In the genomic region with DNA sequence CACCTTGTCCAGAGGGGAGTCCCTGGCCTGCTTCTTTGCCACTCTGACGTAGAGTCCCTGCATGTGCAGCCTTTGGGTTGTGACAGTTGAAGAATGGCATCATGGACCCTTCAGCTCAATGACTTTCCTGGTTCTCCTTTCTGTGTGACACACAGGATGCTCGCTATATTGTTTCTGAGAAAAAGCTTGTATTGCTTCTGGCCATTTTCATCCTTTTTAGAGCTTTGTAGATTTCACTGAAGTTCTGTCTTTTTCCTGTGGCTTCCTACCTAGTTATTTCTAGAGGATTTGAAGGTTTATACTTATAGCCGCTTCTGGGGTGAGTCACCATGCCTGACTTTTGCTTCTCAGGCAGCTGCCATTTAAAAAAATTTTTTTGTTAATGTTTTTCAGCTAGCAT, we compare ENCODE assay signal across 1 cellular context.
TF ChIP-seq lines count a peak whose summit lies in the region.

No MANE protein-coding gene starts in this region.

TF ChIP-seq in GM12878, 131 proteins besides CTCF, POLR2A, EP300 and RAD21 (continued from another document):
- TF ChIP-seq, protein P1, sequence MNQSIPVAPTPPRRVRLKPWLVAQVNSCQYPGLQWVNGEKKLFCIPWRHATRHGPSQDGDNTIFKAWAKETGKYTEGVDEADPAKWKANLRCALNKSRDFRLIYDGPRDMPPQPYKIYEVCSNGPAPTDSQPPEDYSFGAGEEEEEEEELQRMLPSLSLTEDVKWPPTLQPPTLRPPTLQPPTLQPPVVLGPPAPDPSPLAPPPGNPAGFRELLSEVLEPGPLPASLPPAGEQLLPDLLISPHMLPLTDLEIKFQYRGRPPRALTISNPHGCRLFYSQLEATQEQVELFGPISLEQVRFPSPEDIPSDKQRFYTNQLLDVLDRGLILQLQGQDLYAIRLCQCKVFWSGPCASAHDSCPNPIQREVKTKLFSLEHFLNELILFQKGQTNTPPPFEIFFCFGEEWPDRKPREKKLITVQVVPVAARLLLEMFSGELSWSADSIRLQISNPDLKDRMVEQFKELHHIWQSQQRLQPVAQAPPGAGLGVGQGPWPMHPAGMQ (IDR thresholded peaks at IDR 0.05; ENCODE audit: borderline replicate concordance) = no peak
- TF ChIP-seq RCOR1 (conservative IDR thresholded peaks at IDR 0.05; ENCODE audit: low read depth, low read length) = no peak
- TF ChIP-seq BHLHE40 (IDR thresholded peaks at IDR 0.05; ENCODE audit: borderline replicate concordance in 1 of 2, low read depth in 2 of 2, low read length in 1 of 2) = peak; percentile 77 to 80; a peak in 3 of 4 replicates
- peak; percentile 91 for TF ChIP-seq CREB1 (IDR thresholded peaks at IDR 0.05; ENCODE audit: low read depth)
- 0 out of 2 replicates have a peak, but pooled peaks have one; percentile 27 for TF ChIP-seq CBX5 (IDR thresholded peaks at IDR 0.05; ENCODE audit: low read depth)
- peak; percentile 82 for TF ChIP-seq NFIC (IDR thresholded peaks at IDR 0.05; ENCODE audit: low read depth, low read length)
